Comparison of ENCODE assay signal across 8 cellular contexts in the genomic region with DNA sequence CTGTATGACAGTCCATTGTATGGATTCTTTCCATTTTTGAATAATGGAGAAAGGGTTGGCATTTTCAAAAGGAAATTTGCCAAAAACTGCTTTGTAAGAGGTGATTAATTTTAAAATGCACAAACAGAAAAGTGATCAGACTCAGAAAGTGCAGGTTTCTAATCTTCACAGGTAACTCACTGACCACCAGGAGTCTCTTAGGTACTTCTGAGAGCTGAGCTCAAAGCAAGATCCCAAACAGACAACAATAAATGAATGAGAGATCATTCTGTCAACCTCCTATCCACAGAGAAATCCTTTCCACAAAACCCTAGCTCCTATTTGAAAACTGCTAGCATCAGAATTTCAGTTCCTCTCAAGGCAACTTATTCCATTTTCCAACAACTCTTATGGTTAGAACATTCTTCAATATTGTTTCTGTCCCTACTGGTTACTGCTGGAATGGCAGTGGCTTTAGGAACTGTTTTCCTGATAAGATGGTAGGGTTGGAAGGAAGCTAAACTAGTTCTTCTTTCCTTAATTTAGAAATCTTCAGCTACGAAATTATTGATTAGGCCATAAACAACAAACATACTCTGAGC. TPM values are rescaled to one million over a fixed set of nuclear protein-coding genes. Genes with fewer than 3 reads are reported as not detected.
A peak's percentile ranks its signal among the peaks of the same experiment; 100 is the strongest.
DNase-seq lines count a peak whose midpoint lies in the region; ATAC-seq and TF ChIP-seq lines count a peak whose summit lies in the region.

No MANE protein-coding gene starts in this region.

- H3K27ac Mint-ChIP-seq in Caco-2 (ENCODE audit: unreplicated experiment) (peak overlapping the region; percentile 19), natural killer cell (peak overlapping the region; percentile 59 to 69)

- no peaks in the 10 kb centered on the region for H3K27me3 ChIP-seq in Caco-2 (replicated peaks; ENCODE audit: control insufficient read depth, insufficient read depth, low read length)

- peaks cover 5% of the 10 kb centered on the region; the same call in 1 of the 2 replicates for H3K4me1 ChIP-seq in Caco-2

- intact Hi-C loops in Caco-2 (cut with micrococcal nuclease; ENCODE audit: unreplicated experiment) (loop anchor here (5.0 kb wide), 1 partner anchor 414 kb away; a partner anchor contains a TSS), natural killer cell (cut with micrococcal nuclease) (loop anchor here (5.0 kb wide), 3 partner anchors 324 to 1354 kb away; a partner anchor contains a TSS)

- CTCF ChIA-PET in Caco-2 (lab: Charles Lee), result interaction anchor here (0.6 to 1.3 kb wide), 7 partner anchors 11 to 792 kb away, joined by 3 to 17 read pairs (median 3); no protein-coding TSS in a partner anchor

- H3K4me3 ChIP-seq in Caco-2 (ENCODE audit: low read depth, low read length), result no peak overlapping the region

- in situ Hi-C loops in GM13977 (cut with MboI; ENCODE audit: low pct_unique_long_range_greater_than_20kb, low sequenced_read_pairs, unreplicated experiment), result no loop called here

- TF ChIP-seq CTCF in Caco-2 (IDR thresholded peaks at IDR 0.05; ENCODE audit: insufficient read depth in 1 of 2, low read depth in 1 of 2, low read length in 1 of 2, severe bottlenecking in 1 of 2, unreplicated experiment in 1 of 2), result peak; percentile 59 to 92
- TF ChIP-seq CTCF in natural killer cell (IDR thresholded peaks at IDR 0.05), result no peak
- no peak for TF ChIP-seq CTCF in GM13977 (IDR thresholded peaks at IDR 0.05; ENCODE audit: extremely low read depth, insufficient read depth, missing control alignments)

- H3K9me3 Mint-ChIP-seq in Caco-2 (ENCODE audit: unreplicated experiment), result no peaks in the 10 kb centered on the region
- peaks cover 5 to 10% of the 10 kb centered on the region in 2 donors for H3K9me3 Mint-ChIP-seq in natural killer cell

- no peak for ATAC-seq in natural killer cell
- no peak for ATAC-seq in HG02571 (IDR thresholded peaks at IDR 0.05; ENCODE audit: unreplicated experiment)

- H3K4me1 Mint-ChIP-seq in Caco-2 (ENCODE audit: low read depth, unreplicated experiment) (peaks cover 14% of the 10 kb centered on the region), natural killer cell (peaks cover 28 to 30% of the 10 kb centered on the region in 2 donors)

- H3K27me3 Mint-ChIP-seq in Caco-2 (ENCODE audit: insufficient read depth, unreplicated experiment) (no peaks in the 10 kb centered on the region), natural killer cell (ENCODE audit: low read depth in 2 of 2) (peaks cover 0 to 5% of the 10 kb centered on the region in 2 donors)

- DNase-seq in Caco-2 (peak in 1 of 2 experiments; percentile 44), LoVo (ENCODE audit: low spot score) (peak; percentile 24), astrocyte of the hippocampus (ENCODE audit: low read depth, low spot score) (peak; percentile 37), natural killer cell (no peak), AG08395 (ENCODE audit: low spot score) (no peak), GM13977 (ENCODE audit: low spot score) (no peak)
- DNase-seq in central memory CD4-positive, alpha-beta T cell, result no peak

- H3K36me3 ChIP-seq in Caco-2 (ENCODE audit: control insufficient read depth, insufficient read depth, low read length), result no peaks in the 10 kb centered on the region

- POLR2A ChIA-PET in Caco-2 (lab: Charles Lee), result no interaction called here

- H3K4me3 Mint-ChIP-seq in Caco-2 (ENCODE audit: unreplicated experiment) (peak overlapping the region; percentile 47), natural killer cell (peak overlapping the region; percentile 64)

- no peaks in the 10 kb centered on the region for H3K9me3 ChIP-seq in Caco-2

- no TSS peak for BruUV-seq in Caco-2 (replicated peaks; lab: Mats Ljungman, UMichigan)

- peaks cover 9% of the 10 kb centered on the region for H3K36me3 Mint-ChIP-seq in Caco-2 (ENCODE audit: insufficient read depth, unreplicated experiment)
- H3K36me3 Mint-ChIP-seq in natural killer cell, result no peaks in the 10 kb centered on the region

RNA-seq across cellular contexts. Expression of a gene that starts 20.6 kb away (rescaled TPM):
- total RNA-seq in Caco-2 (2022) (44.1 and 47.5 TPM in 2 replicates), natural killer cell (1 to 10 TPM in 1 of 3 donors, under 1 TPM in 2; 0.35 to 1.3 (median 0.68) TPM)

RNA-seq across cellular contexts. Expression of a gene that starts 49.1 kb away (rescaled TPM):
- total RNA-seq in Caco-2 (2022) (10.9 and 11.0 TPM in 2 replicates), natural killer cell (1 to 10 TPM in 1 of 3 donors, under 1 TPM in 2; 0.19 to 2.7 (median 0.41) TPM)

Comparison
In these comparisons a context has a peak if more than half of its experiments do, and no peak if none do; other contexts are left out.
1. DNase-seq: peak in LoVo (single experiment) and astrocyte of the hippocampus (single experiment); none in natural killer cell (single experiment), central memory CD4-positive, alpha-beta T cell (single experiment), AG08395 (single experiment) and GM13977 (single experiment).
2. CTCF ChIP-seq: peak in Caco-2 (2 of 2); none in natural killer cell (single experiment) and GM13977 (single experiment).
3. RNA of a gene that starts 20.6 kb away (total RNA-seq): 44.1 to 47.5 TPM in Caco-2; 0.35 to 1.3 TPM in natural killer cell; every median in the first group is over 10 times any median in the second.